In the genomic region with DNA sequence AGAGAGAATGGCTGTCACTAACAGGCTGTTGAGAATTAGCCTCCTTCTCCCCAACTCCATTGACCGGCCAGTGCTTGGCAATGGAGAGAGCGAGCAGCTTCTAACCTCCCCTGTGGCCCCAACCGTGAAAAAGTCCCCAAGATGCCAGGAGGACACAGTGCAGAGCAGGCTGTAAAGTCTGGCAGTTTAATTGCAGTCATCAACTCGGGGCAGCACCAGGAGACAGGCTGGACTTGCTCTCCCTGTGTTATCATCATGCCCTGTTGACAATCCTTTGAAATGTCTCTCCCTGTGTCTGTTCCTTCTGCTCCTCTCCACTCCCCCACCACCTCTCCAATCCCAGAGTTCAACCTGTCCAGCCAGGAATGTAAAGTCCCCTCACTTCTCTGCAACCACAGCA, we compare ENCODE assay signal across 1 cellular context.
TF ChIP-seq lines count a peak whose summit lies in the region.

No MANE protein-coding gene starts in this region.

TF ChIP-seq in WTC11, 78 proteins besides CTCF, POLR2A, EP300 and RAD21 (continued from another document):
- TF ChIP-seq, protein P1, sequence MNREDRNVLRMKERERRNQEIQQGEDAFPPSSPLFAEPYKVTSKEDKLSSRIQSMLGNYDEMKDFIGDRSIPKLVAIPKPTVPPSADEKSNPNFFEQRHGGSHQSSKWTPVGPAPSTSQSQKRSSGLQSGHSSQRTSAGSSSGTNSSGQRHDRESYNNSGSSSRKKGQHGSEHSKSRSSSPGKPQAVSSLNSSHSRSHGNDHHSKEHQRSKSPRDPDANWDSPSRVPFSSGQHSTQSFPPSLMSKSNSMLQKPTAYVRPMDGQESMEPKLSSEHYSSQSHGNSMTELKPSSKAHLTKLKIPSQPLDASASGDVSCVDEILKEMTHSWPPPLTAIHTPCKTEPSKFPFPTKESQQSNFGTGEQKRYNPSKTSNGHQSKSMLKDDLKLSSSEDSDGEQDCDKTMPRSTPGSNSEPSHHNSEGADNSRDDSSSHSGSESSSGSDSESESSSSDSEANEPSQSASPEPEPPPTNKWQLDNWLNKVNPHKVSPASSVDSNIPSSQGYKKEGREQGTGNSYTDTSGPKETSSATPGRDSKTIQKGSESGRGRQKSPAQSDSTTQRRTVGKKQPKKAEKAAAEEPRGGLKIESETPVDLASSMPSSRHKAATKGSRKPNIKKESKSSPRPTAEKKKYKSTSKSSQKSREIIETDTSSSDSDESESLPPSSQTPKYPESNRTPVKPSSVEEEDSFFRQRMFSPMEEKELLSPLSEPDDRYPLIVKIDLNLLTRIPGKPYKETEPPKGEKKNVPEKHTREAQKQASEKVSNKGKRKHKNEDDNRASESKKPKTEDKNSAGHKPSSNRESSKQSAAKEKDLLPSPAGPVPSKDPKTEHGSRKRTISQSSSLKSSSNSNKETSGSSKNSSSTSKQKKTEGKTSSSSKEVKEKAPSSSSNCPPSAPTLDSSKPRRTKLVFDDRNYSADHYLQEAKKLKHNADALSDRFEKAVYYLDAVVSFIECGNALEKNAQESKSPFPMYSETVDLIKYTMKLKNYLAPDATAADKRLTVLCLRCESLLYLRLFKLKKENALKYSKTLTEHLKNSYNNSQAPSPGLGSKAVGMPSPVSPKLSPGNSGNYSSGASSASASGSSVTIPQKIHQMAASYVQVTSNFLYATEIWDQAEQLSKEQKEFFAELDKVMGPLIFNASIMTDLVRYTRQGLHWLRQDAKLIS (CRISPR knock-in tag; IDR thresholded peaks at IDR 0.05; ENCODE audit: borderline replicate concordance), result no peak
- TF ChIP-seq, protein P2, sequence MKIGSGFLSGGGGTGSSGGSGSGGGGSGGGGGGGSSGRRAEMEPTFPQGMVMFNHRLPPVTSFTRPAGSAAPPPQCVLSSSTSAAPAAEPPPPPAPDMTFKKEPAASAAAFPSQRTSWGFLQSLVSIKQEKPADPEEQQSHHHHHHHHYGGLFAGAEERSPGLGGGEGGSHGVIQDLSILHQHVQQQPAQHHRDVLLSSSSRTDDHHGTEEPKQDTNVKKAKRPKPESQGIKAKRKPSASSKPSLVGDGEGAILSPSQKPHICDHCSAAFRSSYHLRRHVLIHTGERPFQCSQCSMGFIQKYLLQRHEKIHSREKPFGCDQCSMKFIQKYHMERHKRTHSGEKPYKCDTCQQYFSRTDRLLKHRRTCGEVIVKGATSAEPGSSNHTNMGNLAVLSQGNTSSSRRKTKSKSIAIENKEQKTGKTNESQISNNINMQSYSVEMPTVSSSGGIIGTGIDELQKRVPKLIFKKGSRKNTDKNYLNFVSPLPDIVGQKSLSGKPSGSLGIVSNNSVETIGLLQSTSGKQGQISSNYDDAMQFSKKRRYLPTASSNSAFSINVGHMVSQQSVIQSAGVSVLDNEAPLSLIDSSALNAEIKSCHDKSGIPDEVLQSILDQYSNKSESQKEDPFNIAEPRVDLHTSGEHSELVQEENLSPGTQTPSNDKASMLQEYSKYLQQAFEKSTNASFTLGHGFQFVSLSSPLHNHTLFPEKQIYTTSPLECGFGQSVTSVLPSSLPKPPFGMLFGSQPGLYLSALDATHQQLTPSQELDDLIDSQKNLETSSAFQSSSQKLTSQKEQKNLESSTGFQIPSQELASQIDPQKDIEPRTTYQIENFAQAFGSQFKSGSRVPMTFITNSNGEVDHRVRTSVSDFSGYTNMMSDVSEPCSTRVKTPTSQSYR (CRISPR knock-in tag; IDR thresholded peaks at IDR 0.05), result no peak
- TF ChIP-seq HMGA2 (CRISPR knock-in tag; IDR thresholded peaks at IDR 0.05), result no peak
